ENCODE assay signal across 8 cellular contexts in genomic region chr22:38870312-38870741, GRCh38. TPM values are rescaled to one million over a fixed set of nuclear protein-coding genes. Genes with fewer than 3 reads are reported as not detected.
A peak's percentile ranks its signal among the peaks of the same experiment; 100 is the strongest.
DNase-seq lines count a peak whose midpoint lies in the region; ATAC-seq and TF ChIP-seq lines count a peak whose summit lies in the region.

No MANE protein-coding gene starts in this region.

- H3K27ac ChIP-seq in cardiac muscle cell (no peak overlapping the region), parathyroid adenoma (peak overlapping the region; percentile 90), thoracic aorta (peak overlapping the region in 1 of 2 donors; percentile 79)

- H3K4me3 ChIP-seq in cardiac muscle cell (no peak overlapping the region), parathyroid adenoma (ENCODE audit: low read depth, low read length) (peak overlapping the region; percentile 60), thoracic aorta (peak overlapping the region; percentile 78)

- peaks cover 63% of the 10 kb centered on the region for H3K4me1 Mint-ChIP-seq in activated naive CD8-positive, alpha-beta T cell treated with anti-CD3 and anti-CD28 coated beads, Interleukin-2, amount 50 U/mL, for 24 hours

- H3K36me3 ChIP-seq in cardiac muscle cell (peaks cover under 1% of the 10 kb centered on the region), parathyroid adenoma (ENCODE audit: control insufficient read depth, insufficient read depth, low read length) (no peaks in the 10 kb centered on the region), thoracic aorta (peaks cover 21% of the 10 kb centered on the region)

- H3K4me1 ChIP-seq in cardiac muscle cell (ENCODE audit: low read depth) (peaks cover 20% of the 10 kb centered on the region), parathyroid adenoma (peaks cover 21% of the 10 kb centered on the region), thoracic aorta (ENCODE audit: control insufficient read depth in 1 of 2, low read depth in 2 of 2) (peaks cover 20 to 57% of the 10 kb centered on the region in 2 donors)

- peak; percentile 9 for TF ChIP-seq POLR2A in GM18505 (IDR thresholded peaks at IDR 0.05; ENCODE audit: borderline replicate concordance, extremely low read depth, insufficient read depth, insufficient read length)

- H3K9me3 ChIP-seq in cardiac muscle cell (ENCODE audit: low read depth) (no peaks in the 10 kb centered on the region), parathyroid adenoma (ENCODE audit: control insufficient read depth, low read length) (no peaks in the 10 kb centered on the region), thoracic aorta (no peaks in the 10 kb centered on the region)

- peak; percentile 59 for DNase-seq in NCI-H128 (lab: John Stamatoyannopoulos, UW; ENCODE audit: unreplicated experiment)
- peak; percentile 76 for DNase-seq in SW480 (ENCODE audit: low spot score)
- peak; percentile 93 for DNase-seq in activated naive CD8-positive, alpha-beta T cell treated with anti-CD3 and anti-CD28 coated beads, Interleukin-2, amount 50 U/mL, for 24 hours
- DNase-seq in cardiac muscle cell (ENCODE audit: low read depth in 1 of 2, low spot score in 1 of 2) = peak; percentile 88 to 91
- DNase-seq in thoracic aorta (ENCODE audit: low spot score) = peak; percentile 87
- DNase-seq in GOT3 (lab: John Stamatoyannopoulos, UW) = no peak

- H3K27me3 Mint-ChIP-seq in activated naive CD8-positive, alpha-beta T cell treated with anti-CD3 and anti-CD28 coated beads, Interleukin-2, amount 50 U/mL, for 24 hours = peaks cover 7% of the 10 kb centered on the region

- peaks cover 34% of the 10 kb centered on the region for H3K36me3 Mint-ChIP-seq in activated naive CD8-positive, alpha-beta T cell treated with anti-CD3 and anti-CD28 coated beads, Interleukin-2, amount 50 U/mL, for 24 hours (ENCODE audit: low read depth)

- ATAC-seq in GM18505 (IDR thresholded peaks at IDR 0.05; ENCODE audit: unreplicated experiment) (no peak), thoracic aorta (ENCODE audit: insufficient number of reproducible peaks, low FRiP score, low read depth) (no peak)
- ATAC-seq in activated naive CD8-positive, alpha-beta T cell treated with anti-CD3 and anti-CD28 coated beads, Interleukin-2, amount 50 U/mL, for 24 hours = peak; percentile 56

- H3K27me3 ChIP-seq in cardiac muscle cell (no peaks in the 10 kb centered on the region), parathyroid adenoma (ENCODE audit: control insufficient read depth, insufficient read depth, low read length) (no peaks in the 10 kb centered on the region), thoracic aorta (replicated peaks; ENCODE audit: insufficient read depth) (no peaks in the 10 kb centered on the region)

- H3K9me3 Mint-ChIP-seq in activated naive CD8-positive, alpha-beta T cell treated with anti-CD3 and anti-CD28 coated beads, Interleukin-2, amount 50 U/mL, for 24 hours = no peaks in the 10 kb centered on the region

- TF ChIP-seq CTCF in cardiac muscle cell (IDR thresholded peaks at IDR 0.05; ENCODE audit: low read depth, low read length) (peak; percentile 96), parathyroid adenoma (IDR thresholded peaks at IDR 0.05) (peak; percentile 84), thoracic aorta (IDR thresholded peaks at IDR 0.05) (peak; percentile 93)

- H3K4me2 ChIP-seq in parathyroid adenoma (ENCODE audit: low read length) = peak overlapping the region; percentile 89

- H3K79me2 ChIP-seq in parathyroid adenoma = peaks cover 6% of the 10 kb centered on the region

- peak overlapping the region; percentile 79 for H3K27ac Mint-ChIP-seq in activated naive CD8-positive, alpha-beta T cell treated with anti-CD3 and anti-CD28 coated beads, Interleukin-2, amount 50 U/mL, for 24 hours

- H2AFZ ChIP-seq in parathyroid adenoma = no peak overlapping the region

- no peak overlapping the region for H3K9ac ChIP-seq in parathyroid adenoma

- peak overlapping the region; percentile 83 for H3K4me3 Mint-ChIP-seq in activated naive CD8-positive, alpha-beta T cell treated with anti-CD3 and anti-CD28 coated beads, Interleukin-2, amount 50 U/mL, for 24 hours

RNA-seq across cellular contexts. Expression of gene CBX6, which starts 1.7 kb away (rescaled TPM):
- total RNA-seq in cardiac muscle cell (62.5 and 89.9 TPM in 2 replicates), thoracic aorta (100 to 1,000 TPM in 1 of 2 donors, 10 to 100 TPM in 1; 80.1 to 111 TPM)
- 40.9 and 46.8 TPM in 2 replicates for polyA plus RNA-seq in cardiac muscle cell

RNA-seq across cellular contexts. Expression of gene NPTXR, which starts 26.5 kb away (rescaled TPM):
- total RNA-seq in cardiac muscle cell (15.1 and 16.7 TPM in 2 replicates), thoracic aorta (10 to 100 TPM; 29.3 to 50.8 TPM)
- polyA plus RNA-seq in cardiac muscle cell = 4.0 and 4.2 TPM in 2 replicates
